In the genomic region with DNA sequence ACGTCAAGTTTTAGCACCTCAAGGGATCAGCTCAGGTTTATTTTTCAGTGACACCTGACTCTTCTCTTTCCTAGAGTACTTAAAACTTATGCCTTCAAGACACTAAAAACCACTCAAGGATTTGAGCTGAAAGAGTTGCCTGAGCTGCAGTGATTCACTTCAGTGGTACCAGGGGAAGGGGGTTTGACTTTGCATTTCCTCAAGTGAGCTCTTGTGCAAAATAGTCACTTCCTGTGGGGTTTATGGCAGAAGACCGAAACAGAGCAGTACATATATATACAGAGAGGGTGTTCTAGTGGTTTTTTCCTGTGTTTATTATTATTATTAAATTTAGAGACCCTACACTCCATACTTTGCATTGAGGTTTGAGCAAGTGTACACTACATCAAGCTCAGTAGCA, we compare ENCODE assay signal across 26 cellular contexts.
DNase-seq lines count a peak whose midpoint lies in the region; ATAC-seq and TF ChIP-seq lines count a peak whose summit lies in the region.
"Had no signal": no experiment of that assay in that cellular context is flagged by ENCODE, and none has a peak within 500 bp of the region (broad histone marks: within the 10 kb centered on the region; RNA-seq: fewer than 3 reads in every experiment).

No MANE protein-coding gene starts in this region.

- peak; percentile 42 for ATAC-seq in activated CD4-positive, alpha-beta T cell treated with anti-CD3 and anti-CD28 coated beads for 36 hours
- peak; percentile 68 for ATAC-seq in HG02678 (IDR thresholded peaks at IDR 0.05; ENCODE audit: unreplicated experiment)
- peak; percentile 39 for ATAC-seq in activated CD8-positive, alpha-beta T cell treated with anti-CD3 and anti-CD28 coated beads, Interleukin-2, amount 10 ng/mL, durations not matched to agents 7 days and 5 days
- ATAC-seq: left cardiac atrium had no signal

- no peaks in the 10 kb centered on the region for H3K36me3 Mint-ChIP-seq in activated CD4-positive, alpha-beta T cell treated with anti-CD3 and anti-CD28 coated beads for 36 hours (ENCODE audit: low read depth)
- no peaks in the 10 kb centered on the region for H3K36me3 Mint-ChIP-seq in activated CD4-positive, alpha-beta T cell treated with anti-CD3 and anti-CD28 coated beads, Interleukin-2, amount 10 ng/mL, durations not matched to agents 7 days and 5 days (ENCODE audit: low read depth)
- H3K36me3 Mint-ChIP-seq in activated CD8-positive, alpha-beta T cell treated with anti-CD3 and anti-CD28 coated beads, Interleukin-2, amount 10 ng/mL, durations not matched to agents 7 days and 5 days (ENCODE audit: low read depth) = no peaks in the 10 kb centered on the region
- H3K36me3 Mint-ChIP-seq in nephron progenitor cell (ENCODE audit: low read depth) = peaks cover 67% of the 10 kb centered on the region

- H3K27ac Mint-ChIP-seq in activated CD4-positive, alpha-beta T cell treated with anti-CD3 and anti-CD28 coated beads for 36 hours = no peak overlapping the region
- no peak overlapping the region for H3K27ac Mint-ChIP-seq in activated CD4-positive, alpha-beta T cell treated with anti-CD3 and anti-CD28 coated beads, Interleukin-2, amount 10 ng/mL, durations not matched to agents 7 days and 5 days
- H3K27ac Mint-ChIP-seq in activated CD8-positive, alpha-beta T cell treated with anti-CD3 and anti-CD28 coated beads, Interleukin-2, amount 10 ng/mL, durations not matched to agents 7 days and 5 days = no peak overlapping the region
- peak overlapping the region; percentile 86 for H3K27ac Mint-ChIP-seq in nephron progenitor cell

- intact Hi-C loops in activated CD4-positive, alpha-beta T cell treated with anti-CD3 and anti-CD28 coated beads for 36 hours (cut with DNase I, micrococcal nuclease) = no loop called here

- H3K4me3 Mint-ChIP-seq in activated CD4-positive, alpha-beta T cell treated with anti-CD3 and anti-CD28 coated beads for 36 hours = no peak overlapping the region
- H3K4me3 Mint-ChIP-seq in activated CD4-positive, alpha-beta T cell treated with anti-CD3 and anti-CD28 coated beads, Interleukin-2, amount 10 ng/mL, durations not matched to agents 7 days and 5 days = no peak overlapping the region
- H3K4me3 Mint-ChIP-seq in activated CD8-positive, alpha-beta T cell treated with anti-CD3 and anti-CD28 coated beads, Interleukin-2, amount 10 ng/mL, durations not matched to agents 7 days and 5 days = no peak overlapping the region
- no peak overlapping the region for H3K4me3 Mint-ChIP-seq in nephron progenitor cell
- H3K4me3 Mint-ChIP-seq: CD8-positive, alpha-beta memory T cell had no signal

- H3K9me3 Mint-ChIP-seq in activated CD4-positive, alpha-beta T cell treated with anti-CD3 and anti-CD28 coated beads for 36 hours (ENCODE audit: low read depth) = no peaks in the 10 kb centered on the region
- H3K9me3 Mint-ChIP-seq in activated CD4-positive, alpha-beta T cell treated with anti-CD3 and anti-CD28 coated beads, Interleukin-2, amount 10 ng/mL, durations not matched to agents 7 days and 5 days = no peaks in the 10 kb centered on the region
- H3K9me3 Mint-ChIP-seq in activated CD8-positive, alpha-beta T cell treated with anti-CD3 and anti-CD28 coated beads, Interleukin-2, amount 10 ng/mL, durations not matched to agents 7 days and 5 days (ENCODE audit: insufficient read depth) = no peaks in the 10 kb centered on the region
- H3K9me3 Mint-ChIP-seq in nephron progenitor cell = no peaks in the 10 kb centered on the region
- H3K9me3 Mint-ChIP-seq: CD8-positive, alpha-beta memory T cell had no signal

- DNase-seq in activated CD4-positive, alpha-beta T cell treated with anti-CD3 and anti-CD28 coated beads for 36 hours = no peak
- DNase-seq in activated CD4-positive, alpha-beta T cell treated with anti-CD3 and anti-CD28 coated beads, Interleukin-2, amount 10 ng/mL, durations not matched to agents 7 days and 5 days = no peak
- DNase-seq in activated CD8-positive, alpha-beta T cell treated with anti-CD3 and anti-CD28 coated beads, Interleukin-2, amount 10 ng/mL, durations not matched to agents 7 days and 5 days = peak; percentile 22
- DNase-seq in nephron progenitor cell (no peak), NCI-H774 (lab: John Stamatoyannopoulos, UW) (no peak), RWPE1 (ENCODE audit: low spot score) (no peak), putamen (ENCODE audit: low spot score) (no peak)
- DNase-seq: activated naive CD4-positive, alpha-beta T cell treated with Interleukin-2 at 50 U/mL for 16 hours; activated T-cell treated with anti-CD3 and anti-CD28 coated beads, Interleukin-2, amount 50 U/mL, for 48 hours; amniotic stem cell; CD8-positive, alpha-beta memory T cell; H7; KG1; left cardiac atrium; MM.1S; NCI-H1417 treated with DMSO at 0.1 percent for 48 hours; NCI-H2081; OCI-M1; stimulated activated CD4-positive, alpha-beta T cell treated with anti-CD3 and anti-CD28 coated beads, Interleukin-15, amount 100 ng/mL, for 24 hours; stomach; thyroid gland had no signal

- no peaks in the 10 kb centered on the region for H3K4me1 Mint-ChIP-seq in activated CD4-positive, alpha-beta T cell treated with anti-CD3 and anti-CD28 coated beads for 36 hours
- H3K4me1 Mint-ChIP-seq in activated CD4-positive, alpha-beta T cell treated with anti-CD3 and anti-CD28 coated beads, Interleukin-2, amount 10 ng/mL, durations not matched to agents 7 days and 5 days = peaks cover 8% of the 10 kb centered on the region
- H3K4me1 Mint-ChIP-seq in activated CD8-positive, alpha-beta T cell treated with anti-CD3 and anti-CD28 coated beads, Interleukin-2, amount 10 ng/mL, durations not matched to agents 7 days and 5 days (ENCODE audit: low read depth) = peaks cover 9% of the 10 kb centered on the region
- H3K4me1 Mint-ChIP-seq in nephron progenitor cell = peaks cover 36% of the 10 kb centered on the region

- no peaks in the 10 kb centered on the region for H3K27me3 Mint-ChIP-seq in activated CD4-positive, alpha-beta T cell treated with anti-CD3 and anti-CD28 coated beads for 36 hours
- no peaks in the 10 kb centered on the region for H3K27me3 Mint-ChIP-seq in activated CD4-positive, alpha-beta T cell treated with anti-CD3 and anti-CD28 coated beads, Interleukin-2, amount 10 ng/mL, durations not matched to agents 7 days and 5 days
- no peaks in the 10 kb centered on the region for H3K27me3 Mint-ChIP-seq in activated CD8-positive, alpha-beta T cell treated with anti-CD3 and anti-CD28 coated beads, Interleukin-2, amount 10 ng/mL, durations not matched to agents 7 days and 5 days (ENCODE audit: low read depth)
- H3K27me3 Mint-ChIP-seq in nephron progenitor cell (ENCODE audit: low read depth, poor library complexity) = no peaks in the 10 kb centered on the region
- H3K27me3 Mint-ChIP-seq: progenitor cell of endocrine pancreas had no signal

- POLR2A ChIA-PET in activated CD4-positive, alpha-beta T cell treated with anti-CD3 and anti-CD28 coated beads for 36 hours (lab: Charles Lee) = no interaction called here
- POLR2A ChIA-PET in activated CD4-positive, alpha-beta T cell treated with anti-CD3 and anti-CD28 coated beads, Interleukin-2, amount 10 ng/mL, durations not matched to agents 7 days and 5 days (lab: Charles Lee) = no interaction called here
- POLR2A ChIA-PET in activated CD8-positive, alpha-beta T cell treated with anti-CD3 and anti-CD28 coated beads, Interleukin-2, amount 10 ng/mL, durations not matched to agents 7 days and 5 days (lab: Charles Lee) = no interaction called here
- POLR2A ChIA-PET in RWPE1 (lab: Yijun Ruan, JAX; ENCODE audit: low non-redundant PET) = no interaction called here

- H3K27ac ChIP-seq in RWPE1 = no peak overlapping the region
- H3K27ac ChIP-seq: breast epithelium, neutrophil, SK-N-MC, stomach, thyroid gland had no signal

- no peak for TF ChIP-seq CTCF in nephron progenitor cell (IDR thresholded peaks at IDR 0.05)
- no peak for TF ChIP-seq CTCF in RWPE1 (conservative IDR thresholded peaks at IDR 0.05; ENCODE audit: low read depth)

- CTCF ChIA-PET in activated CD4-positive, alpha-beta T cell treated with anti-CD3 and anti-CD28 coated beads for 36 hours (lab: Charles Lee) = interaction anchor here (0.5 to 1.2 kb wide), 2 partner anchors 22 to 27 kb away, joined by 3 to 4 read pairs; no protein-coding TSS in a partner anchor
- CTCF ChIA-PET in activated CD4-positive, alpha-beta T cell treated with anti-CD3 and anti-CD28 coated beads, Interleukin-2, amount 10 ng/mL, durations not matched to agents 7 days and 5 days (lab: Charles Lee) = no interaction called here
- CTCF ChIA-PET in activated CD8-positive, alpha-beta T cell treated with anti-CD3 and anti-CD28 coated beads, Interleukin-2, amount 10 ng/mL, durations not matched to agents 7 days and 5 days (lab: Charles Lee) = interaction anchor here (0.6 to 1.2 kb wide), 3 partner anchors 12 to 33 kb away, joined by 3 to 5 read pairs (median 4); no protein-coding TSS in a partner anchor
- CTCF ChIA-PET in RWPE1 (lab: Yijun Ruan, JAX) = interaction anchor here (0.6 kb wide), 1 partner anchor 16 kb away, joined by 3 read pairs; no protein-coding TSS in a partner anchor
